ENCODE assay signal across 8 cellular contexts in genomic region chr9:119556129-119556875, GRCh38.
A peak's percentile ranks its signal among the peaks of the same experiment; 100 is the strongest.
DNase-seq lines count a peak whose midpoint lies in the region; ATAC-seq and TF ChIP-seq lines count a peak whose summit lies in the region.

No MANE protein-coding gene starts in this region.

- no peak overlapping the region for H3K27ac Mint-ChIP-seq in MCF 10A (ENCODE audit: low read depth, unreplicated experiment)

- H3K36me3 Mint-ChIP-seq in MCF 10A (ENCODE audit: insufficient read depth, unreplicated experiment): no peaks in the 10 kb centered on the region

- H3K27ac ChIP-seq in skeletal muscle tissue (ENCODE audit: low read depth, low read length): no peak overlapping the region

- peaks cover 6 to 9% (median 6%) of the 10 kb centered on the region in 3 donors for H3K27me3 ChIP-seq in skeletal muscle tissue (ENCODE audit: control insufficient read depth in 3 of 3, insufficient read depth in 3 of 3, low read length in 3 of 3)

- POLR2A ChIA-PET in MCF 10A (lab: Yijun Ruan, JAX): no interaction called here

- no peak overlapping the region for H3K4me3 Mint-ChIP-seq in MCF 10A (ENCODE audit: unreplicated experiment)

- ATAC-seq in HG02623 (IDR thresholded peaks at IDR 0.05; ENCODE audit: unreplicated experiment) (peak; percentile 94), SK-N-SH treated with all-trans-retinoic acid at 6 μM for 48 hours (peak; percentile 90)

- H3K27me3 Mint-ChIP-seq in MCF 10A (ENCODE audit: insufficient read depth, unreplicated experiment): peaks cover 12% of the 10 kb centered on the region

- no TSS peak for BruUV-seq in MCF 10A (replicated peaks; lab: Mats Ljungman, UMichigan)

- TF ChIP-seq CTCF in MCF 10A (IDR thresholded peaks at IDR 0.05; ENCODE audit: unreplicated experiment): peak; percentile 74

- H3K4me3 ChIP-seq in skeletal muscle tissue (ENCODE audit: low read length in 3 of 3): peak overlapping the region; percentile 56 to 65 (median 61)

- H3K9me3 ChIP-seq in skeletal muscle tissue (ENCODE audit: control insufficient read depth in 3 of 3, low read length in 3 of 3): no peaks in the 10 kb centered on the region

- H3K9ac ChIP-seq in skeletal muscle tissue (ENCODE audit: low read depth in 1 of 3, low read length in 3 of 3): peak overlapping the region in 1 of 3 donors; percentile 9

- peak; percentile 44 for DNase-seq in NCI-H345 (lab: John Stamatoyannopoulos, UW)
- DNase-seq in NCI-H345 treated with DMSO at 0.1 percent for 48 hours (lab: John Stamatoyannopoulos, UW; ENCODE audit: unreplicated experiment): no peak
- DNase-seq in NAMALWA (ENCODE audit: low spot score): peak; percentile 72
- DNase-seq in MCF 10A (ENCODE audit: unreplicated experiment): peak; percentile 40
- DNase-seq in iPS-NIHi7 (ENCODE audit: extremely low spot score): peak; percentile 86

- no peaks in the 10 kb centered on the region for H3K9me3 Mint-ChIP-seq in MCF 10A (ENCODE audit: unreplicated experiment)

- no peaks in the 10 kb centered on the region for H3K4me1 Mint-ChIP-seq in MCF 10A (ENCODE audit: insufficient read depth, unreplicated experiment)

- no peaks in the 10 kb centered on the region for H3K36me3 ChIP-seq in skeletal muscle tissue (ENCODE audit: control insufficient read depth in 3 of 3, insufficient read depth in 3 of 3, low read length in 3 of 3)

- peaks cover 3 to 5% (median 4%) of the 10 kb centered on the region in 3 donors for H3K4me1 ChIP-seq in skeletal muscle tissue (ENCODE audit: control insufficient read depth in 3 of 3, insufficient read depth in 3 of 3, low read length in 3 of 3)

- intact Hi-C loops in MCF 10A (cut with micrococcal nuclease): loop anchor here (1.0 to 2.0 kb wide), 5 partner anchors 412 to 975 kb away; no protein-coding TSS in a partner anchor

- CTCF ChIA-PET in MCF 10A (lab: Yijun Ruan, JAX): interaction anchor here (0.5 to 4.7 kb wide), 39 partner anchors 8 to 1963 kb away, joined by 3 to 39 read pairs (median 4); no protein-coding TSS in a partner anchor

TF ChIP-seq in SK-N-SH treated with all-trans-retinoic acid at 6 μM for 48 hours, 23 proteins besides CTCF, POLR2A, EP300 and RAD21:
- TF ChIP-seq ZNF8 (CRISPR knock-in tag; IDR thresholded peaks at IDR 0.05): no peak
- TF ChIP-seq, protein P1, sequence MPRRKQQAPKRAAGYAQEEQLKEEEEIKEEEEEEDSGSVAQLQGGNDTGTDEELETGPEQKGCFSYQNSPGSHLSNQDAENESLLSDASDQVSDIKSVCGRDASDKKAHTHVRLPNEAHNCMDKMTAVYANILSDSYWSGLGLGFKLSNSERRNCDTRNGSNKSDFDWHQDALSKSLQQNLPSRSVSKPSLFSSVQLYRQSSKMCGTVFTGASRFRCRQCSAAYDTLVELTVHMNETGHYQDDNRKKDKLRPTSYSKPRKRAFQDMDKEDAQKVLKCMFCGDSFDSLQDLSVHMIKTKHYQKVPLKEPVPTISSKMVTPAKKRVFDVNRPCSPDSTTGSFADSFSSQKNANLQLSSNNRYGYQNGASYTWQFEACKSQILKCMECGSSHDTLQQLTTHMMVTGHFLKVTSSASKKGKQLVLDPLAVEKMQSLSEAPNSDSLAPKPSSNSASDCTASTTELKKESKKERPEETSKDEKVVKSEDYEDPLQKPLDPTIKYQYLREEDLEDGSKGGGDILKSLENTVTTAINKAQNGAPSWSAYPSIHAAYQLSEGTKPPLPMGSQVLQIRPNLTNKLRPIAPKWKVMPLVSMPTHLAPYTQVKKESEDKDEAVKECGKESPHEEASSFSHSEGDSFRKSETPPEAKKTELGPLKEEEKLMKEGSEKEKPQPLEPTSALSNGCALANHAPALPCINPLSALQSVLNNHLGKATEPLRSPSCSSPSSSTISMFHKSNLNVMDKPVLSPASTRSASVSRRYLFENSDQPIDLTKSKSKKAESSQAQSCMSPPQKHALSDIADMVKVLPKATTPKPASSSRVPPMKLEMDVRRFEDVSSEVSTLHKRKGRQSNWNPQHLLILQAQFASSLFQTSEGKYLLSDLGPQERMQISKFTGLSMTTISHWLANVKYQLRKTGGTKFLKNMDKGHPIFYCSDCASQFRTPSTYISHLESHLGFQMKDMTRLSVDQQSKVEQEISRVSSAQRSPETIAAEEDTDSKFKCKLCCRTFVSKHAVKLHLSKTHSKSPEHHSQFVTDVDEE (CRISPR knock-in tag; IDR thresholded peaks at IDR 0.05): peak; percentile 10; the same call in 1 of the 2 replicates
